25 cellular contexts compared by ENCODE assay signal in genomic region chr13:31884556-31884955, GRCh38.
DNase-seq lines count a peak whose midpoint lies in the region; ATAC-seq, FAIRE-seq and TF ChIP-seq lines count a peak whose summit lies in the region.
"Had no signal": no experiment of that assay in that cellular context is flagged by ENCODE, and none has a peak within 500 bp of the region (broad histone marks: within the 10 kb centered on the region; RNA-seq: fewer than 3 reads in every experiment).

No MANE protein-coding gene starts in this region.

- POLR2A ChIA-PET in K562 (lab: Yijun Ruan, JAX) = no interaction called here

- no peaks in the 10 kb centered on the region for H3K36me3 ChIP-seq in left ventricle myocardium inferior
- H3K36me3 ChIP-seq in ascending aorta = no peaks in the 10 kb centered on the region
- H3K36me3 ChIP-seq in K562 (ENCODE audit: control insufficient read depth, insufficient read depth, low read length) = no peaks in the 10 kb centered on the region
- no peaks in the 10 kb centered on the region for H3K36me3 ChIP-seq in thoracic aorta
- H3K36me3 ChIP-seq: BE2C; BLaER1 treated with 17β-estradiol and CSF1 and Interleukin-3, amounts not matched to agents 10 nM and 100 nM; HAP-1 had no signal

- no peak for TF ChIP-seq EP300 in K562 (IDR thresholded peaks at IDR 0.05; ENCODE audit: low read length)

- 0% methylated on average over 1 of the region's 1 CpG for WGBS in K562 (ENCODE audit: insufficient coverage, low coverage, missing lambda C conversion rate)

- H3K27me3 ChIP-seq in left ventricle myocardium inferior (ENCODE audit: low read depth) (no peaks in the 10 kb centered on the region), ascending aorta (no peaks in the 10 kb centered on the region), K562 (ENCODE audit: control insufficient read depth in 2 of 2, insufficient read depth in 2 of 2, low read length in 2 of 2) (no peaks in the 10 kb centered on the region), thoracic aorta (replicated peaks; ENCODE audit: insufficient read depth) (no peaks in the 10 kb centered on the region)
- H3K27me3 ChIP-seq: BE2C; BLaER1 treated with 17β-estradiol and CSF1 and Interleukin-3, amounts not matched to agents 10 nM and 100 nM had no signal

- H2AFZ ChIP-seq in K562 (ENCODE audit: low read depth, low read length) = no peak overlapping the region

- no peaks in the 10 kb centered on the region for H3K9me1 ChIP-seq in K562 (ENCODE audit: control insufficient read depth, insufficient read depth, low read length)

- FAIRE-seq in K562 (lab: Jason Lieb, UNC) = no peak
- FAIRE-seq: A549, GM12891, GM18507, H54 had no signal

- TF ChIP-seq POLR2A in K562 (conservative IDR thresholded peaks at IDR 0.05) = no peak

- in situ Hi-C loops in K562 (cut with MboI) = no loop called here

- H3K4me2 ChIP-seq in K562 (ENCODE audit: insufficient read depth, low read length) = no peak overlapping the region
- H3K4me2 ChIP-seq: A549; BLaER1 treated with 17β-estradiol and CSF1 and Interleukin-3, amounts not matched to agents 10 nM and 100 nM had no signal

- H3K27ac ChIP-seq in left ventricle myocardium inferior (replicated peaks) = peak overlapping the region; percentile 78
- peak overlapping the region; percentile 13 to 33 for H3K27ac ChIP-seq in ascending aorta
- no peak overlapping the region for H3K27ac ChIP-seq in K562 (ENCODE audit: extremely low read depth, low read depth, low read length)
- H3K27ac ChIP-seq in thoracic aorta = peak overlapping the region; percentile 12 to 18
- H3K27ac ChIP-seq: A549; BLaER1 treated with 17β-estradiol and CSF1 and Interleukin-3, amounts not matched to agents 10 nM and 100 nM had no signal

- no peaks in the 10 kb centered on the region for H3K9me3 ChIP-seq in left ventricle myocardium inferior (replicated peaks)
- H3K9me3 ChIP-seq in ascending aorta = no peaks in the 10 kb centered on the region
- H3K9me3 ChIP-seq in K562 (replicated peaks; ENCODE audit: control insufficient read depth, insufficient read depth, low read depth, low read length) = no peaks in the 10 kb centered on the region
- H3K9me3 ChIP-seq in thoracic aorta = no peaks in the 10 kb centered on the region
- H3K9me3 ChIP-seq: A549, BE2C, HAP-1 had no signal

- H3K79me2 ChIP-seq in K562 (ENCODE audit: control insufficient read depth, insufficient read depth, low read length) = no peaks in the 10 kb centered on the region

- TF ChIP-seq RAD21 in K562 (CRISPR knock-in tag; conservative IDR thresholded peaks at IDR 0.05 in 1 of 2, IDR thresholded peaks at IDR 0.05 in 1 of 2) = no peak

- CTCF ChIA-PET in K562 (lab: Yijun Ruan, JAX; ENCODE audit: low intra/inter-chr PET ratio) = no interaction called here

- no peak for DNase-seq in left ventricle myocardium inferior
- DNase-seq in Right ventricle myocardium superior = no peak
- no peak for DNase-seq in ascending aorta (ENCODE audit: low spot score in 2 of 2)
- no peak for DNase-seq in K562 (ENCODE audit: extremely low read depth in 1 of 4, low spot score in 3 of 4)
- no peak for DNase-seq in thoracic aorta (ENCODE audit: low spot score)
- DNase-seq in NCI-H1092 (lab: John Stamatoyannopoulos, UW) = no peak
- DNase-seq in stimulated activated CD4-positive, alpha-beta T cell treated with anti-CD3 and anti-CD28 coated beads, Interleukin-4, amount 100 ng/mL, for 4 hours = no peak
- DNase-seq: 8988T; ACHN; AML-193; BE2C; CD4-positive, alpha-beta T cell; CD8-positive, alpha-beta memory T cell; DMS 273 treated with DMSO at 0.1 percent for 48 hours; DMS79; EL; GDM1; GOT3 had no signal

- no peak overlapping the region for H3K4me3 ChIP-seq in left ventricle myocardium inferior
- no peak overlapping the region for H3K4me3 ChIP-seq in ascending aorta
- H3K4me3 ChIP-seq in K562 = no peak overlapping the region
- H3K4me3 ChIP-seq in thoracic aorta = no peak overlapping the region
- H3K4me3 ChIP-seq: A549; BLaER1 treated with 17β-estradiol and CSF1 and Interleukin-3, amounts not matched to agents 10 nM and 100 nM; HAP-1 had no signal

- intact Hi-C loops in left ventricle myocardium inferior (cut with micrococcal nuclease) = no loop called here
- intact Hi-C loops in Right ventricle myocardium superior (cut with DNase I) = no loop called here
- intact Hi-C loops in ascending aorta (cut with DNase I) = loop anchor here (10.0 kb wide), 1 partner anchor 130 kb away; no protein-coding TSS in a partner anchor
- intact Hi-C loops in K562 (cut with micrococcal nuclease) = no loop called here

- no peaks in the 10 kb centered on the region for H4K20me1 ChIP-seq in K562 (replicated peaks; ENCODE audit: control insufficient read depth, insufficient read depth, low read length)
- H4K20me1 ChIP-seq: BLaER1 treated with 17β-estradiol and CSF1 and Interleukin-3, amounts not matched to agents 10 nM and 100 nM had no signal

- ATAC-seq in Right ventricle myocardium superior (ENCODE audit: poor library complexity) (no peak), K562 (no peak), thoracic aorta (ENCODE audit: insufficient number of reproducible peaks, low FRiP score, low read depth) (no peak), GM18861 (IDR thresholded peaks at IDR 0.05; ENCODE audit: unreplicated experiment) (no peak)
- ATAC-seq: A549 had no signal

- peaks cover 82% of the 10 kb centered on the region for H3K4me1 ChIP-seq in left ventricle myocardium inferior
- H3K4me1 ChIP-seq in ascending aorta = peaks cover 0 to 49% of the 10 kb centered on the region in 2 donors
- no peaks in the 10 kb centered on the region for H3K4me1 ChIP-seq in K562 (replicated peaks in 1 of 2; ENCODE audit: control insufficient read depth in 2 of 2, insufficient read depth in 2 of 2, low read length in 2 of 2)
- peaks cover 4 to 63% of the 10 kb centered on the region in 2 donors for H3K4me1 ChIP-seq in thoracic aorta (ENCODE audit: control insufficient read depth in 1 of 2, low read depth in 2 of 2)
- H3K4me1 ChIP-seq: A549 had no signal

- TF ChIP-seq CTCF in left ventricle myocardium inferior (IDR thresholded peaks at IDR 0.05; ENCODE audit: borderline replicate concordance) (no peak), ascending aorta (IDR thresholded peaks at IDR 0.05) (no peak), K562 (IDR thresholded peaks at IDR 0.05 in 2 of 3, conservative IDR thresholded peaks at IDR 0.05 in 1 of 3; ENCODE audit: insufficient read depth in 2 of 3, low read depth in 1 of 3, low read length in 3 of 3) (no peak), thoracic aorta (IDR thresholded peaks at IDR 0.05) (no peak)

- BruUV-seq in K562 (replicated peaks; lab: Mats Ljungman, UMichigan) = no TSS peak

- H3K9ac ChIP-seq in K562 (ENCODE audit: insufficient read depth in 1 of 2, low read depth in 2 of 2, low read length in 2 of 2) = no peak overlapping the region
- H3K9ac ChIP-seq: BLaER1 treated with 17β-estradiol and CSF1 and Interleukin-3, amounts not matched to agents 10 nM and 100 nM had no signal

TF ChIP-seq in K562, 482 proteins besides CTCF, POLR2A, EP300 and RAD21:
- TF ChIP-seq, protein P1, sequence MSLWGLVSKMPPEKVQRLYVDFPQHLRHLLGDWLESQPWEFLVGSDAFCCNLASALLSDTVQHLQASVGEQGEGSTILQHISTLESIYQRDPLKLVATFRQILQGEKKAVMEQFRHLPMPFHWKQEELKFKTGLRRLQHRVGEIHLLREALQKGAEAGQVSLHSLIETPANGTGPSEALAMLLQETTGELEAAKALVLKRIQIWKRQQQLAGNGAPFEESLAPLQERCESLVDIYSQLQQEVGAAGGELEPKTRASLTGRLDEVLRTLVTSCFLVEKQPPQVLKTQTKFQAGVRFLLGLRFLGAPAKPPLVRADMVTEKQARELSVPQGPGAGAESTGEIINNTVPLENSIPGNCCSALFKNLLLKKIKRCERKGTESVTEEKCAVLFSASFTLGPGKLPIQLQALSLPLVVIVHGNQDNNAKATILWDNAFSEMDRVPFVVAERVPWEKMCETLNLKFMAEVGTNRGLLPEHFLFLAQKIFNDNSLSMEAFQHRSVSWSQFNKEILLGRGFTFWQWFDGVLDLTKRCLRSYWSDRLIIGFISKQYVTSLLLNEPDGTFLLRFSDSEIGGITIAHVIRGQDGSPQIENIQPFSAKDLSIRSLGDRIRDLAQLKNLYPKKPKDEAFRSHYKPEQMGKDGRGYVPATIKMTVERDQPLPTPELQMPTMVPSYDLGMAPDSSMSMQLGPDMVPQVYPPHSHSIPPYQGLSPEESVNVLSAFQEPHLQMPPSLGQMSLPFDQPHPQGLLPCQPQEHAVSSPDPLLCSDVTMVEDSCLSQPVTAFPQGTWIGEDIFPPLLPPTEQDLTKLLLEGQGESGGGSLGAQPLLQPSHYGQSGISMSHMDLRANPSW (CRISPR knock-in tag; IDR thresholded peaks at IDR 0.05) = no peak
- TF ChIP-seq ZNF24 (IDR thresholded peaks at IDR 0.05) = peak; percentile 49; the same call in 1 of the 2 replicates
